In the genomic region with DNA sequence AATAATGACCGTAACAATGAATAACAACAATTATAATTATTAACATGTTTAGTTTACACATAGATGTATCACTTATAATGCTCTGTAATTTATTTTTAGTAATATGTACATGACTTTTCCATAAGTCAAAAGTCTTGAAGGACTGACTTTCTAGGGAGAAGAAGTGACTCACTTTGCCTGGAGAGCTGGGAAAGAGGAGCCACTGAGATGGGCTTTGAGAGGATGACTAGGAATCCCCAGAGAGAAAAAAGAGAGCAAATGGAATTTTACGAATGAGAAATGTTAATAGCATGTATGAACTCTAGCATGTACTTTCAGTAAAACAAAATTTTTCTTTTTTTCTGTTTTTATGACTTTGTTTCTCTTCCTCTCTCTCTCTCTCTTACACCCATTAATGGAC, we compare ENCODE assay signal across 18 cellular contexts.
DNase-seq lines count a peak whose midpoint lies in the region; TF ChIP-seq lines count a peak whose summit lies in the region.
"Had no signal": no experiment of that assay in that cellular context is flagged by ENCODE, and none has a peak within 500 bp of the region (broad histone marks: within the 10 kb centered on the region; RNA-seq: fewer than 3 reads in every experiment).

No MANE protein-coding gene starts in this region.

- TF ChIP-seq CTCF in cardiac fibroblast (IDR thresholded peaks at IDR 0.05; ENCODE audit: low read depth, low read length) (no peak), spleen (IDR thresholded peaks at IDR 0.05 in 8 of 11, conservative IDR thresholded peaks at IDR 0.05 in 3 of 11) (no peak)

- H4K20me1 ChIP-seq in GM23248 (ENCODE audit: insufficient read depth): no peaks in the 10 kb centered on the region; the same call in 1 of the 2 replicates

- H3K9me3 ChIP-seq in GM23248 (ENCODE audit: low read depth) (no peaks in the 10 kb centered on the region), spleen (no peaks in the 10 kb centered on the region)

- no peaks in the 10 kb centered on the region for H3K79me2 ChIP-seq in GM23248 (ENCODE audit: insufficient read depth)

- intact Hi-C loops in spleen (cut with DNase I; ENCODE audit: low total_unique reads): no loop called here

- no peak overlapping the region for H3K9ac ChIP-seq in GM23248

- WGBS in GM23248 (ENCODE audit: low coverage in 1 of 2, low lambda C conversion rate in 2 of 2, missing lambda C conversion rate in 2 of 2), 2 experiments: 49 to 62% methylated on average over 2 of the region's 2 CpGs
- 84 to 97% (median 88%) methylated on average over 2 of the region's 2 CpGs for WGBS in spleen, 5 donors

- H3F3A ChIP-seq in GM23248 (ENCODE audit: insufficient read depth): no peaks in the 10 kb centered on the region

- H3K27ac ChIP-seq in GM23248 (no peak overlapping the region), spleen (no peak overlapping the region)

- DNase-seq in GM23248 (peak; percentile 84), cardiac fibroblast (ENCODE audit: low read depth in 2 of 2) (peak; percentile 16 to 74), hepatic stellate cell (ENCODE audit: low spot score) (peak; percentile 82), H4 (ENCODE audit: low spot score) (no peak), mesenteric fat pad (ENCODE audit: low spot score) (no peak), spleen (no peak), GM19240 (ENCODE audit: insufficient read length, low spot score) (no peak)
- DNase-seq: ACHN; DMS79 treated with DMSO at 0.1 percent for 48 hours; GDM1; Kasumi-1; MM.1S; NCI-H1092 treated with DMSO at 0.1 percent for 48 hours; NCI-H146; NCI-H2081; NCI-H510A; NCI-H748 treated with DMSO at 0.1 percent for 48 hours; NK-92 treated with Interleukin-12 subunit alpha and Interleukin-12 subunit beta, amount 100 ng/mL, for 24 hours had no signal

- in situ Hi-C loops in GM23248 (cut with MboI): no loop called here

- TF ChIP-seq POLR2A in spleen (IDR thresholded peaks at IDR 0.05): no peak

- H3K4me1 ChIP-seq in GM23248 (ENCODE audit: insufficient read depth): peaks cover 10% of the 10 kb centered on the region; the same call in 1 of the 2 replicates
- H3K4me1 ChIP-seq in spleen: no peaks in the 10 kb centered on the region

- H3K4me3 ChIP-seq in GM23248: no peak overlapping the region
- H3K4me3 ChIP-seq in cardiac fibroblast (replicated peaks in 1 of 2; ENCODE audit: low read depth in 2 of 2, low read length in 2 of 2): no peak overlapping the region
- H3K4me3 ChIP-seq in spleen: no peak overlapping the region

- H3K27me3 ChIP-seq in GM23248 (replicated peaks; ENCODE audit: insufficient read depth): peaks cover 5% of the 10 kb centered on the region
- H3K27me3 ChIP-seq in spleen (replicated peaks in 1 of 7): peaks cover 0 to 6% (median 0%) of the 10 kb centered on the region in 7 donors

- no peak overlapping the region for H2AFZ ChIP-seq in GM23248

- H3K9me2 ChIP-seq in GM23248 (ENCODE audit: insufficient read depth): no peaks in the 10 kb centered on the region

- H3K4me2 ChIP-seq in GM23248 (ENCODE audit: unreplicated experiment): no peak overlapping the region

- H3K36me3 ChIP-seq in GM23248 (ENCODE audit: low read depth): no peaks in the 10 kb centered on the region
- no peaks in the 10 kb centered on the region for H3K36me3 ChIP-seq in spleen

Comparison
In these comparisons a context has a peak if more than half of its experiments do, and no peak if none do; other contexts are left out.
1. DNase-seq: peak in GM23248 (single experiment), cardiac fibroblast (2 of 2) and hepatic stellate cell (single experiment); none in H4 (single experiment), mesenteric fat pad (single experiment), spleen (single experiment) and GM19240 (single experiment).